Comparison of ENCODE assay signal across 25 cellular contexts in the genomic region with DNA sequence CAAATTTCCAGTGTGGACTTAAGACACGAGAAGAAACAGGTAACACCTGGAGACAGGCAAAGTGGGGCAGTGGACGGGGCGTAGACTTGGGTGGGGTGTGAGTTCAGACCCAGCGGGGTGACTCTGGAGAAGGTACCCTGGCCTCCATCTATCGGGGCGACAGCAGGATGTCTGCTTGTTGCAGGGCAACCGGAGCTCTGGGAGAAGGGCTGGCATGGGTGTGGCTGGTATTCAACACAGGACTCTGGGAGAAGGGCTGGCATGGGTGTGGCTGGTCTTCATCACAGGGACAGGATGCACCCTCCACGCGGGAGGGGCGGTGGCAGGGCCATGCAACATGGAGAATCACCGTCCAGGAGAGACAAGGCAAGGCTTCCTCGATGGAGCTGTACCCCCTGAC.
DNase-seq lines count a peak whose midpoint lies in the region; ATAC-seq and TF ChIP-seq lines count a peak whose summit lies in the region.
"Had no signal": no experiment of that assay in that cellular context is flagged by ENCODE, and none has a peak within 500 bp of the region (broad histone marks: within the 10 kb centered on the region; RNA-seq: fewer than 3 reads in every experiment).

No MANE protein-coding gene starts in this region.

- H4K20me1 ChIP-seq in BLaER1 treated with 17β-estradiol and CSF1 and Interleukin-3, amounts not matched to agents 10 nM and 100 nM: peaks cover 15 to 96% (median 46%) of the 10 kb centered on the region in 11 experiments; a peak in 16 of 22 replicates

- peaks cover 24 to 57% (median 43%) of the 10 kb centered on the region in 10 experiments for H3K4me1 ChIP-seq in BLaER1 treated with 17β-estradiol and CSF1 and Interleukin-3, amounts not matched to agents 10 nM and 100 nM
- H3K4me1 ChIP-seq in Peyer's patch (peaks cover 0 to 22% (median 0%) of the 10 kb centered on the region in 4 donors), gastroesophageal sphincter (peaks cover 3 to 86% (median 19%) of the 10 kb centered on the region in 3 donors)
- H3K4me1 ChIP-seq: right lobe of liver had no signal

- DNase-seq in Peyer's patch (peak in 2 of 3 donors; percentile 43 to 46), posterior vena cava (ENCODE audit: low spot score) (peak; percentile 45), NOMO-1 treated with dmso at 0.1 percent for 144 hours (lab: John Stamatoyannopoulos, UW; ENCODE audit: unreplicated experiment) (no peak), NCI-H748 (lab: John Stamatoyannopoulos, UW; ENCODE audit: unreplicated experiment) (no peak), natural killer cell (no peak)
- DNase-seq: activated naive CD4-positive, alpha-beta T cell; activated T-cell treated with anti-CD3 and anti-CD28 coated beads, Interleukin-2, amount 50 U/mL, for 1 hour; amniotic stem cell; CD8-positive, alpha-beta T cell; H7; immature natural killer cell; lower lobe of right lung; MG63; NCI-H1417 treated with DMSO at 0.1 percent for 48 hours; NCI-H510A treated with DMSO at 0.1 percent for 48 hours; RPMI8226; WERI-Rb-1 had no signal

- TF ChIP-seq POLR2A in Peyer's patch (IDR thresholded peaks at IDR 0.05) (no peak), gastroesophageal sphincter (IDR thresholded peaks at IDR 0.05) (no peak)

- peaks cover 6 to 42% (median 13%) of the 10 kb centered on the region in 11 experiments; a peak in 19 of 22 replicates for H3K36me3 ChIP-seq in BLaER1 treated with 17β-estradiol and CSF1 and Interleukin-3, amounts not matched to agents 10 nM and 100 nM
- H3K36me3 ChIP-seq in Peyer's patch: peaks cover 0 to 7% (median 0%) of the 10 kb centered on the region in 3 donors
- peaks cover 0 to 16% of the 10 kb centered on the region in 2 donors for H3K36me3 ChIP-seq in gastroesophageal sphincter
- H3K36me3 ChIP-seq: cardiac muscle cell, MG63, right lobe of liver, WERI-Rb-1 had no signal

- H3K9me3 ChIP-seq in BLaER1 treated with 17β-estradiol and CSF1 and Interleukin-3, amounts not matched to agents 10 nM and 100 nM (replicated peaks in 1 of 11): no peaks in the 10 kb centered on the region
- H3K9me3 ChIP-seq in Peyer's patch (no peaks in the 10 kb centered on the region), gastroesophageal sphincter (no peaks in the 10 kb centered on the region)
- H3K9me3 ChIP-seq: lower lobe of right lung, MG63, right lobe of liver had no signal

- TF ChIP-seq CTCF in Peyer's patch (IDR thresholded peaks at IDR 0.05): no peak
- no peak for TF ChIP-seq CTCF in gastroesophageal sphincter (IDR thresholded peaks at IDR 0.05)
- TF ChIP-seq CTCF in natural killer cell (IDR thresholded peaks at IDR 0.05): no peak

- H3K9me3 Mint-ChIP-seq in natural killer cell: no peaks in the 10 kb centered on the region
- H3K9me3 Mint-ChIP-seq: CD8-positive, alpha-beta T cell; IgD-negative memory B cell; immature natural killer cell; T-helper 2 cell treated with Interferon-gamma antibody and Interleukin-4, amounts not matched to agents 5 μg/mL and 100 μg/mL, for 36 hours had no signal

- ATAC-seq in gastroesophageal sphincter: no peak
- no peak for ATAC-seq in HG02970 (IDR thresholded peaks at IDR 0.05; ENCODE audit: low FRiP score, unreplicated experiment)
- ATAC-seq in natural killer cell: no peak
- ATAC-seq: CD8-positive, alpha-beta T cell; lower lobe of right lung had no signal

- no peak overlapping the region; a peak in 2 of 22 replicates for H3K27ac ChIP-seq in BLaER1 treated with 17β-estradiol and CSF1 and Interleukin-3, amounts not matched to agents 10 nM and 100 nM
- H3K27ac ChIP-seq in Peyer's patch: no peak overlapping the region
- H3K27ac ChIP-seq in gastroesophageal sphincter: peak overlapping the region in 3 of 4 donors; percentile 73 to 80 (median 78)
- H3K27ac ChIP-seq: cardiac muscle cell, lower lobe of right lung, right lobe of liver, SK-N-MC, WERI-Rb-1 had no signal

- no peaks in the 10 kb centered on the region for H3K27me3 Mint-ChIP-seq in natural killer cell (ENCODE audit: low read depth in 2 of 2)
- H3K27me3 Mint-ChIP-seq: IgD-negative memory B cell had no signal

- H3K4me3 ChIP-seq in BLaER1 treated with 17β-estradiol and CSF1 and Interleukin-3, amounts not matched to agents 10 nM and 100 nM: no peak overlapping the region
- no peak overlapping the region for H3K4me3 ChIP-seq in Peyer's patch
- H3K4me3 ChIP-seq in gastroesophageal sphincter: no peak overlapping the region
- H3K4me3 ChIP-seq: cardiac muscle cell, lower lobe of right lung, MG63, right lobe of liver, SK-N-MC had no signal

- peak overlapping the region in 1 of 11 experiments; percentile 13; a peak in 1 of 22 replicates for H3K9ac ChIP-seq in BLaER1 treated with 17β-estradiol and CSF1 and Interleukin-3, amounts not matched to agents 10 nM and 100 nM

- no peaks in the 10 kb centered on the region for H3K27me3 ChIP-seq in BLaER1 treated with 17β-estradiol and CSF1 and Interleukin-3, amounts not matched to agents 10 nM and 100 nM
- H3K27me3 ChIP-seq in Peyer's patch (no peaks in the 10 kb centered on the region), gastroesophageal sphincter (no peaks in the 10 kb centered on the region)
- H3K27me3 ChIP-seq: cardiac muscle cell, MG63, right lobe of liver had no signal

- no peak for TF ChIP-seq EP300 in gastroesophageal sphincter (IDR thresholded peaks at IDR 0.05)

- H3K4me3 Mint-ChIP-seq in natural killer cell: no peak overlapping the region
- H3K4me3 Mint-ChIP-seq: CD8-positive, alpha-beta T cell; IgD-negative memory B cell; immature natural killer cell; T-helper 2 cell treated with Interferon-gamma antibody and Interleukin-4, amounts not matched to agents 5 μg/mL and 100 μg/mL, for 36 hours had no signal

- intact Hi-C loops in posterior vena cava (cut with DNase I): no loop called here
- intact Hi-C loops in natural killer cell (cut with micrococcal nuclease): no loop called here

- H3K36me3 Mint-ChIP-seq in natural killer cell: no peaks in the 10 kb centered on the region

- peak overlapping the region in 1 of 2 donors; percentile 64 for H3K27ac Mint-ChIP-seq in natural killer cell
- H3K27ac Mint-ChIP-seq: CD8-positive, alpha-beta T cell; IgD-negative memory B cell; T-helper 2 cell treated with Interferon-gamma antibody and Interleukin-4, amounts not matched to agents 5 μg/mL and 100 μg/mL, for 36 hours had no signal

- 100% methylated on average over 2 of the region's 12 CpGs; no CpG with 5 or more reads in 1 of the 2 donors for WGBS in gastroesophageal sphincter (ENCODE audit: low coverage in 1 of 2), 2 donors

- peak overlapping the region in 7 of 11 experiments; percentile 10 to 61 (median 36); a peak in 12 of 22 replicates for H3K4me2 ChIP-seq in BLaER1 treated with 17β-estradiol and CSF1 and Interleukin-3, amounts not matched to agents 10 nM and 100 nM

- peaks cover 48 to 67% of the 10 kb centered on the region in 2 donors for H3K4me1 Mint-ChIP-seq in natural killer cell

Comparison
In these comparisons a context has a peak if more than half of its experiments do, and no peak if none do; other contexts are left out.
1. H3K27ac ChIP-seq: peak in gastroesophageal sphincter (3 of 4); none in BLaER1 treated with 17β-estradiol and CSF1 and Interleukin-3, amounts not matched to agents 10 nM and 100 nM (0 of 11) and Peyer's patch (0 of 4).
2. DNase-seq: peak in Peyer's patch (2 of 3) and posterior vena cava (single experiment); none in NOMO-1 treated with dmso at 0.1 percent for 144 hours (single experiment), NCI-H748 (single experiment) and natural killer cell (single experiment).